ENCODE assay signal across 9 cellular contexts in genomic region chr18:49612515-49613033, GRCh38. TPM values are rescaled to one million over a fixed set of nuclear protein-coding genes. Genes with fewer than 3 reads are reported as not detected.
DNase-seq lines count a peak whose midpoint lies in the region; ATAC-seq and TF ChIP-seq lines count a peak whose summit lies in the region.
"Had no signal": no experiment of that assay in that cellular context is flagged by ENCODE, and none has a peak within 500 bp of the region (broad histone marks: within the 10 kb centered on the region; RNA-seq: fewer than 3 reads in every experiment).

No MANE protein-coding gene starts in this region.

- peak; percentile 86 for ATAC-seq in GM19452 (IDR thresholded peaks at IDR 0.05; ENCODE audit: unreplicated experiment)
- peak; percentile 92 for ATAC-seq in HG03060 (IDR thresholded peaks at IDR 0.05; ENCODE audit: low read depth, unreplicated experiment)
- ATAC-seq in WTC11, result peak; percentile 51
- no peak for ATAC-seq in CD8-positive, alpha-beta T cell
- no peak for ATAC-seq in left lung

- H3K4me1 ChIP-seq in CD8-positive, alpha-beta T cell (ENCODE audit: insufficient read depth, low read length), result no peaks in the 10 kb centered on the region
- H3K4me1 ChIP-seq in left lung, result no peaks in the 10 kb centered on the region
- H3K4me1 ChIP-seq: tibial artery had no signal

- CTCF ChIA-PET in WTC11 (lab: Charles Lee), result interaction anchor here (0.6 to 1.9 kb wide), 11 partner anchors 9 to 246 kb away, joined by 3 to 9 read pairs (median 5); no protein-coding TSS in a partner anchor
- CTCF ChIA-PET in CD8-positive, alpha-beta T cell (lab: Charles Lee), result no interaction called here

- TF ChIP-seq CTCF in GM12864 (IDR thresholded peaks at IDR 0.05; ENCODE audit: low read depth, low read length, missing control alignments), result no peak
- no peak for TF ChIP-seq CTCF in WTC11 (IDR thresholded peaks at IDR 0.05)
- no peak for TF ChIP-seq CTCF in CD8-positive, alpha-beta T cell (IDR thresholded peaks at IDR 0.05)
- no peak for TF ChIP-seq CTCF in left lung (IDR thresholded peaks at IDR 0.05)

- DNase-seq in GM12864 (ENCODE audit: low read depth) (peak; percentile 22), WTC11 (ENCODE audit: low spot score) (peak; percentile 36), inferior parietal cortex (ENCODE audit: extremely low spot score) (no peak), NCI-H1436 (lab: John Stamatoyannopoulos, UW) (no peak), left lung (no peak)
- no peak for DNase-seq in CD8-positive, alpha-beta T cell
- DNase-seq: tibial artery had no signal

- H3K9me3 Mint-ChIP-seq in WTC11, result no peaks in the 10 kb centered on the region; the same call in 1 of the 2 replicates
- H3K9me3 Mint-ChIP-seq in CD8-positive, alpha-beta T cell, result no peaks in the 10 kb centered on the region

- peak overlapping the region; percentile 75 for H3K27ac Mint-ChIP-seq in WTC11
- no peak overlapping the region for H3K27ac Mint-ChIP-seq in CD8-positive, alpha-beta T cell

- peaks cover 7% of the 10 kb centered on the region; the same call in 1 of the 2 replicates for H3K27me3 Mint-ChIP-seq in WTC11 (ENCODE audit: low read depth)
- peaks cover 2% of the 10 kb centered on the region for H3K27me3 Mint-ChIP-seq in CD8-positive, alpha-beta T cell (ENCODE audit: low read depth)

- H3K27me3 ChIP-seq in CD8-positive, alpha-beta T cell (ENCODE audit: insufficient read depth, low read length), result no peaks in the 10 kb centered on the region
- no peaks in the 10 kb centered on the region for H3K27me3 ChIP-seq in left lung

- no peak overlapping the region for H3K27ac ChIP-seq in CD8-positive, alpha-beta T cell (ENCODE audit: low read depth, low read length)
- H3K27ac ChIP-seq in left lung, result no peak overlapping the region
- H3K27ac ChIP-seq: tibial artery had no signal

- intact Hi-C loops in CD8-positive, alpha-beta T cell (cut with DNase I, micrococcal nuclease), result no loop called here
- intact Hi-C loops in left lung (cut with DNase I), result no loop called here

- H3K36me3 Mint-ChIP-seq in WTC11, result no peaks in the 10 kb centered on the region
- H3K36me3 Mint-ChIP-seq in CD8-positive, alpha-beta T cell, result no peaks in the 10 kb centered on the region

- peaks cover 54% of the 10 kb centered on the region for H3K4me1 Mint-ChIP-seq in WTC11
- H3K4me1 Mint-ChIP-seq in CD8-positive, alpha-beta T cell (ENCODE audit: low read depth), result no peaks in the 10 kb centered on the region

- H3K9me3 ChIP-seq in CD8-positive, alpha-beta T cell (ENCODE audit: low read length), result no peaks in the 10 kb centered on the region
- no peaks in the 10 kb centered on the region for H3K9me3 ChIP-seq in left lung
- H3K9me3 ChIP-seq: tibial artery had no signal

- H3K4me3 Mint-ChIP-seq in WTC11, result peak overlapping the region; percentile 36; the same call in 1 of the 2 replicates
- H3K4me3 Mint-ChIP-seq in CD8-positive, alpha-beta T cell, result no peak overlapping the region

- POLR2A ChIA-PET in WTC11 (lab: Charles Lee), result interaction anchor here (1.2 to 1.3 kb wide), 2 partner anchors 50 to 114 kb away, joined by 5 read pairs; no protein-coding TSS in a partner anchor
- POLR2A ChIA-PET in CD8-positive, alpha-beta T cell (lab: Charles Lee), result no interaction called here

- H3K36me3 ChIP-seq in CD8-positive, alpha-beta T cell (ENCODE audit: insufficient read depth, low read length), result no peaks in the 10 kb centered on the region
- H3K36me3 ChIP-seq in left lung, result no peaks in the 10 kb centered on the region
- H3K36me3 ChIP-seq: tibial artery had no signal

- H3K4me3 ChIP-seq in GM12864 (ENCODE audit: low read depth, low read length) (no peak overlapping the region), left lung (no peak overlapping the region)
- no peak overlapping the region for H3K4me3 ChIP-seq in CD8-positive, alpha-beta T cell (ENCODE audit: low read depth, low read length)
- H3K4me3 ChIP-seq: tibial artery had no signal

TF ChIP-seq in WTC11, 78 proteins besides CTCF, POLR2A, EP300 and RAD21:
- TF ChIP-seq PREB (CRISPR knock-in tag; IDR thresholded peaks at IDR 0.05; ENCODE audit: borderline replicate concordance) (no peak), GTF2I (CRISPR knock-in tag; conservative IDR thresholded peaks at IDR 0.05) (no peak), CREB1 (CRISPR knock-in tag; IDR thresholded peaks at IDR 0.05) (no peak), ZNF232 (CRISPR knock-in tag; IDR thresholded peaks at IDR 0.05) (no peak), IRF1 (CRISPR knock-in tag; IDR thresholded peaks at IDR 0.05) (no peak), E2F5 (CRISPR knock-in tag; IDR thresholded peaks at IDR 0.05) (no peak), CDX4 (CRISPR knock-in tag; IDR thresholded peaks at IDR 0.05; ENCODE audit: borderline replicate concordance) (no peak), IRF2 (CRISPR knock-in tag; IDR thresholded peaks at IDR 0.05; ENCODE audit: borderline replicate concordance, low read depth) (no peak)

RNA-seq across cellular contexts. Expression of gene LIPG, which starts 50.7 kb away (rescaled TPM):
- total RNA-seq in WTC11 (2021), result 5.5 to 6.8 TPM (median 6.1 TPM) in 3 replicates
- not detected for total RNA-seq in CD8-positive, alpha-beta T cell
- total RNA-seq in left lung, result 10 to 100 TPM; 26.0 to 47.1 TPM

Comparison
In these comparisons a context has a peak if more than half of its experiments do, and no peak if none do; other contexts are left out.
1. DNase-seq: peak in GM12864 (single experiment) and WTC11 (single experiment); none in inferior parietal cortex (single experiment), NCI-H1436 (single experiment), CD8-positive, alpha-beta T cell (0 of 7) and left lung (0 of 2).
2. ATAC-seq: peak in GM19452 (single experiment), HG03060 (single experiment) and WTC11 (single experiment); none in CD8-positive, alpha-beta T cell (single experiment) and left lung (single experiment).